Comparison of ENCODE assay signal across 24 cellular contexts in genomic region chr5:82416506-82416905, GRCh38.
"Had no signal": no experiment of that assay in that cellular context is flagged by ENCODE, and none has a peak within 500 bp of the region (broad histone marks: within the 10 kb centered on the region; RNA-seq: fewer than 3 reads in every experiment).

No MANE protein-coding gene starts in this region.

- FAIRE-seq: endometrium, frontal cortex, pancreas, TTC549 had no signal

- H3K4me2 ChIP-seq: smooth muscle cell had no signal

- ATAC-seq: activated CD4-positive, alpha-beta T cell treated with anti-CD3 and anti-CD28 coated beads for 36 hours; activated CD8-positive, alpha-beta memory T cell treated with anti-CD3 and anti-CD28 coated beads, Interleukin-2, amount 10 ng/mL, durations not matched to agents 7 days and 5 days; left cardiac atrium; natural killer cell treated with Interleukin-12 subunit alpha and Interleukin-12 subunit beta and Interleukin-15 and Interleukin-18, amount 100 ng/mL, for 72 hours; pancreas; sciatic nerve; stimulated activated memory B cell treated with anti-CD40 and anti-IgM and Interleukin-4, amounts not matched to agents 10 μg/mL and 1 μg/mL and 100 μg/mL, for 72 hours; upper lobe of right lung had no signal

- H3K27ac Mint-ChIP-seq: activated CD4-positive, alpha-beta memory T cell treated with anti-CD3 and anti-CD28 coated beads for 36 hours; activated CD4-positive, alpha-beta T cell treated with anti-CD3 and anti-CD28 coated beads for 36 hours; activated CD8-positive, alpha-beta memory T cell treated with anti-CD3 and anti-CD28 coated beads, Interleukin-2, amount 10 ng/mL, durations not matched to agents 7 days and 5 days; activated naive CD8-positive, alpha-beta T cell treated with anti-CD3 and anti-CD28 coated beads, Interleukin-2, amount 10 ng/mL, durations not matched to agents 7 days and 5 days; brain; immature natural killer cell; stimulated activated memory B cell treated with anti-CD40 and anti-IgM and Interleukin-4, amounts not matched to agents 10 μg/mL and 1 μg/mL and 100 μg/mL, for 72 hours had no signal

- H3K27ac ChIP-seq: colonic mucosa, neutrophil, pancreas, upper lobe of right lung had no signal

- H3K27me3 Mint-ChIP-seq: activated CD4-positive, alpha-beta memory T cell treated with anti-CD3 and anti-CD28 coated beads for 36 hours; activated CD4-positive, alpha-beta T cell treated with anti-CD3 and anti-CD28 coated beads for 36 hours; activated CD8-positive, alpha-beta memory T cell treated with anti-CD3 and anti-CD28 coated beads, Interleukin-2, amount 10 ng/mL, durations not matched to agents 7 days and 5 days; activated naive CD8-positive, alpha-beta T cell treated with anti-CD3 and anti-CD28 coated beads, Interleukin-2, amount 10 ng/mL, durations not matched to agents 7 days and 5 days; brain; natural killer cell treated with Interleukin-12 subunit alpha and Interleukin-12 subunit beta and Interleukin-15 and Interleukin-18, amount 100 ng/mL, for 72 hours; stimulated activated memory B cell treated with anti-CD40 and anti-IgM and Interleukin-4, amounts not matched to agents 10 μg/mL and 1 μg/mL and 100 μg/mL, for 72 hours had no signal

- DNase-seq: activated CD4-positive, alpha-beta memory T cell treated with anti-CD3 and anti-CD28 coated beads for 36 hours; activated CD4-positive, alpha-beta T cell treated with anti-CD3 and anti-CD28 coated beads for 36 hours; activated CD8-positive, alpha-beta memory T cell treated with anti-CD3 and anti-CD28 coated beads, Interleukin-2, amount 10 ng/mL, durations not matched to agents 7 days and 5 days; activated naive CD8-positive, alpha-beta T cell treated with anti-CD3 and anti-CD28 coated beads, Interleukin-2, amount 10 ng/mL, durations not matched to agents 7 days and 5 days; amygdala; central memory CD4-positive, alpha-beta T cell; colonic mucosa; immature natural killer cell; left cardiac atrium; pancreas; stimulated activated CD4-positive, alpha-beta T cell treated with anti-CD3 and anti-CD28 coated beads, Interleukin-4, amount 100 ng/mL, for 4 hours; SW 1271; T-helper 2 cell; testis; upper lobe of right lung had no signal

- H3K36me3 ChIP-seq: colonic mucosa, neutrophil, pancreas, upper lobe of right lung had no signal

- H3K4me3 ChIP-seq: colonic mucosa, pancreas, smooth muscle cell, testis, upper lobe of right lung had no signal

- H3K4me1 ChIP-seq: colonic mucosa, pancreas had no signal

- H3K36me3 Mint-ChIP-seq: activated CD4-positive, alpha-beta memory T cell treated with anti-CD3 and anti-CD28 coated beads for 36 hours; activated CD8-positive, alpha-beta memory T cell treated with anti-CD3 and anti-CD28 coated beads, Interleukin-2, amount 10 ng/mL, durations not matched to agents 7 days and 5 days; brain; immature natural killer cell; natural killer cell treated with Interleukin-12 subunit alpha and Interleukin-12 subunit beta and Interleukin-15 and Interleukin-18, amount 100 ng/mL, for 72 hours; stimulated activated memory B cell treated with anti-CD40 and anti-IgM and Interleukin-4, amounts not matched to agents 10 μg/mL and 1 μg/mL and 100 μg/mL, for 72 hours had no signal

- H3K27me3 ChIP-seq: colonic mucosa, neutrophil, pancreas, testis, upper lobe of right lung had no signal

- H3K4me3 Mint-ChIP-seq: activated CD4-positive, alpha-beta memory T cell treated with anti-CD3 and anti-CD28 coated beads for 36 hours; activated CD4-positive, alpha-beta T cell treated with anti-CD3 and anti-CD28 coated beads for 36 hours; activated CD8-positive, alpha-beta memory T cell treated with anti-CD3 and anti-CD28 coated beads, Interleukin-2, amount 10 ng/mL, durations not matched to agents 7 days and 5 days; activated naive CD8-positive, alpha-beta T cell treated with anti-CD3 and anti-CD28 coated beads, Interleukin-2, amount 10 ng/mL, durations not matched to agents 7 days and 5 days; brain; immature natural killer cell; natural killer cell treated with Interleukin-12 subunit alpha and Interleukin-12 subunit beta and Interleukin-15 and Interleukin-18, amount 100 ng/mL, for 72 hours; stimulated activated memory B cell treated with anti-CD40 and anti-IgM and Interleukin-4, amounts not matched to agents 10 μg/mL and 1 μg/mL and 100 μg/mL, for 72 hours had no signal

- H3K9me3 ChIP-seq: colonic mucosa, neutrophil, pancreas, testis, upper lobe of right lung had no signal

- H3K4me1 Mint-ChIP-seq: activated CD4-positive, alpha-beta T cell treated with anti-CD3 and anti-CD28 coated beads for 36 hours; activated CD8-positive, alpha-beta memory T cell treated with anti-CD3 and anti-CD28 coated beads, Interleukin-2, amount 10 ng/mL, durations not matched to agents 7 days and 5 days; activated naive CD8-positive, alpha-beta T cell treated with anti-CD3 and anti-CD28 coated beads, Interleukin-2, amount 10 ng/mL, durations not matched to agents 7 days and 5 days; stimulated activated memory B cell treated with anti-CD40 and anti-IgM and Interleukin-4, amounts not matched to agents 10 μg/mL and 1 μg/mL and 100 μg/mL, for 72 hours had no signal

- H3K9me3 Mint-ChIP-seq: activated CD4-positive, alpha-beta memory T cell treated with anti-CD3 and anti-CD28 coated beads for 36 hours; activated naive CD8-positive, alpha-beta T cell treated with anti-CD3 and anti-CD28 coated beads, Interleukin-2, amount 10 ng/mL, durations not matched to agents 7 days and 5 days; immature natural killer cell; natural killer cell treated with Interleukin-12 subunit alpha and Interleukin-12 subunit beta and Interleukin-15 and Interleukin-18, amount 100 ng/mL, for 72 hours; stimulated activated memory B cell treated with anti-CD40 and anti-IgM and Interleukin-4, amounts not matched to agents 10 μg/mL and 1 μg/mL and 100 μg/mL, for 72 hours had no signal
